25 cellular contexts compared by ENCODE assay signal in the genomic region with DNA sequence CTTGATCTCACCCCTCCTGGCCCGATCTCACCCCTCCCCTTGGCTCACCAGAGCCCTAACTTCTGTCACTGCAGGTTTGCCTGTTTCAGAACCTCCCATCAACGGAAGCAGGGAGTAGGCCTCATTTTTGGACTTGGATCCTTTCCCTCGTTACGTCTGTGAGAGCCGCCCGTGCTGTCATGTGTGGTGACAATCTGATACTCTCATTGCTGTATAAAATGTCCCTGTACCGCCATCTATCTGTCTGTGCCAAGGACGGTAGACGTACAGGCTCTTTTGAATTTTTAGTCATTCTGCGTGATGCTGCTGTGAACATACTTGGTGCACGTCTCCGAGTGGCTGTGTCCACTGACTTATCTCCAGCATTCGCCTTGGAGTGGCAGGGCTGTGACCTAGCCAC.
"Had no signal": no experiment of that assay in that cellular context is flagged by ENCODE, and none has a peak within 500 bp of the region (broad histone marks: within the 10 kb centered on the region; RNA-seq: fewer than 3 reads in every experiment).

No MANE protein-coding gene starts in this region.

- H3K27me3 ChIP-seq: ascending aorta, brain microvascular endothelial cell, gastrocnemius medialis, neutrophil, right lobe of liver had no signal

- H3K36me3 ChIP-seq: ascending aorta, brain microvascular endothelial cell, gastrocnemius medialis, neutrophil, right lobe of liver, thoracic aorta had no signal

- H3K4me1 ChIP-seq: ascending aorta, gastrocnemius medialis, right lobe of liver had no signal

- ATAC-seq: gastrocnemius medialis, left colon, right lobe of liver had no signal

- DNase-seq: activated CD4-positive, alpha-beta memory T cell treated with anti-CD3 and anti-CD28 coated beads, Interleukin-2, amount 10 ng/mL, durations not matched to agents 7 days and 5 days; activated CD4-positive, alpha-beta T cell treated with anti-CD3 and anti-CD28 coated beads, Interleukin-2, amount 10 ng/mL, durations not matched to agents 24 days and 14 days; activated CD4-positive, CD25-positive, alpha-beta regulatory T cell treated with anti-CD3 and anti-CD28 coated beads, Interleukin-2, amount 50 U/mL, for 72 hours; activated CD8-positive, alpha-beta memory T cell treated with anti-CD3 and anti-CD28 coated beads, Interleukin-2, amount 50 U/mL, for 48 hours; activated gamma-delta T cell; activated naive CD4-positive, alpha-beta T cell treated with anti-CD3 and anti-CD28 coated beads, Interleukin-2, amount 10 ng/mL, durations not matched to agents 7 days and 5 days; activated naive CD8-positive, alpha-beta T cell treated with anti-CD3 and anti-CD28 coated beads, Interleukin-2, amount 10 ng/mL, durations not matched to agents 7 days and 5 days; activated T-cell treated with anti-CD3 and anti-CD28 coated beads, Interleukin-2, amount 50 U/mL, for 24 hours; brain microvascular endothelial cell; effector memory CD4-positive, alpha-beta T cell; gastrocnemius medialis; glutamatergic neuron; hippocampal formation; kidney; left colon; naive B cell; nephron progenitor cell; right lobe of liver; stimulated activated CD4-positive, alpha-beta T cell treated with anti-CD3 and anti-CD28 coated beads, Interleukin-2, amount 100 ng/mL, for 48 hours; stimulated activated naive CD4-positive, alpha-beta T cell treated with Interleukin-2 at 50 U/mL for 16 hours; T-helper 2 cell; trophoblast cell had no signal

- H3K9me3 ChIP-seq: ascending aorta, gastrocnemius medialis, thoracic aorta had no signal

- H3K27ac ChIP-seq: ascending aorta, brain microvascular endothelial cell, gastrocnemius medialis, neutrophil, right lobe of liver, thoracic aorta had no signal

- H3K4me3 ChIP-seq: ascending aorta, gastrocnemius medialis, right lobe of liver, thoracic aorta had no signal
